In the genomic region with DNA sequence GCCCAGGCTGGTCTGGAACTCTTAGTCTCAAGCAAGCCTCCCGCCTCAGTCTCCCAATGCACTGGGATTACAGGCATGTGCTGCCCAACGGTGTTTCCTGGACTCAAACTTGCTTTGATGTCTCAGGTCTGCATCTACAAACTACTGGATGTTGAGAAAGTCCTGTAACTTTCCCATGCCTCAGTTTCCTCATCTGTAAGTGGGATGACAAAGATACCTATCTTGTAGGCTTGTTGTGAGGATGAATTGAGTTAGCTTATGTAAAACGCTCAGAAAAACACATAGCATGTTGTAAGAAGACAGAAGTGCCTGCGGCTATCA, we compare ENCODE assay signal across 1 cellular context.
TF ChIP-seq lines count a peak whose summit lies in the region.

No MANE protein-coding gene starts in this region.

TF ChIP-seq in IMR-90, 13 proteins besides CTCF, POLR2A, EP300 and RAD21 (continued from another document):
- TF ChIP-seq RFX5 (IDR thresholded peaks at IDR 0.05; ENCODE audit: low read depth, low read length) (no peak), MAFK (IDR thresholded peaks at IDR 0.05; ENCODE audit: low read depth, low read length) (no peak), NFE2L2 (IDR thresholded peaks at IDR 0.05; ENCODE audit: low read depth, low read length) (no peak)
- TF ChIP-seq, protein P1, sequence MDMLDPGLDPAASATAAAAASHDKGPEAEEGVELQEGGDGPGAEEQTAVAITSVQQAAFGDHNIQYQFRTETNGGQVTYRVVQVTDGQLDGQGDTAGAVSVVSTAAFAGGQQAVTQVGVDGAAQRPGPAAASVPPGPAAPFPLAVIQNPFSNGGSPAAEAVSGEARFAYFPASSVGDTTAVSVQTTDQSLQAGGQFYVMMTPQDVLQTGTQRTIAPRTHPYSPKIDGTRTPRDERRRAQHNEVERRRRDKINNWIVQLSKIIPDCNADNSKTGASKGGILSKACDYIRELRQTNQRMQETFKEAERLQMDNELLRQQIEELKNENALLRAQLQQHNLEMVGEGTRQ (IDR thresholded peaks at IDR 0.05; ENCODE audit: low read depth, low read length): no peak
